Comparison of ENCODE assay signal across 13 cellular contexts in the genomic region with DNA sequence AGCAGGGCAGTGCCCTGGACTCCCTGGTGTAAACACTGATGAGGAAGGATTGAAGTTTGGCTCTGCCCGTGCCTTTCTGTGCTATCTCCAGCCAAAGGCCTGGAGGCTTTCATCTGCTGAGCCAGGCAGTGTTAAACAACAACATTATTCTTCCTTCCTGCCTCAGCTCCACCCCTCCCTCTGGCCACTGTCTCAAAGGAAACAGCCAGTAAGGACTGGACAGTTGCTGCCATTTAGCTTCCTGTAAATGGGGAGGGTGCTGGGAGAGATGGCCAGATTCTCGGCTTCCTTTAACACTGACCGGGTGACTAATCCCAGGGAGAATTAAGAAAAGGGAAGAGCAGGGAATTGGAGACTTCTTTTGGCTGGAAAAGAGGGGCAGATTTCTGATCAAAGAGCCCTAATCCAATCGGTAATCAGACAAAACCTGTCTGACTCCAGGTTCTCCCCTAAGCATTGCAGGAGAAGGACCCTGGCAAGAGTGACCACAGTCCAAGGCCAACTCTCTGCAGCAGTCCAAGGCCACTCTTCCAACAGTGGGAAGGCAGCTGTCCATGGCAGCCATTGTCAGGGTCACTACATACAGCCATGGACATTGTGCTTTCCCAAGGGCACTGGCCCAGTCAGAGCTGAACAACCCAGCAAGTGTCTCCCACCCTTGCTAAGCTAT. TPM values are rescaled to one million over a fixed set of nuclear protein-coding genes. Genes with fewer than 3 reads are reported as not detected.
A peak's percentile ranks its signal among the peaks of the same experiment; 100 is the strongest.
DNase-seq lines count a peak whose midpoint lies in the region; ATAC-seq, FAIRE-seq and TF ChIP-seq lines count a peak whose summit lies in the region.
"Had no signal": no experiment of that assay in that cellular context is flagged by ENCODE, and none has a peak within 500 bp of the region (broad histone marks: within the 10 kb centered on the region; RNA-seq: fewer than 3 reads in every experiment).

No MANE protein-coding gene starts in this region.

- POLR2A ChIA-PET in endothelial cell of umbilical vein (lab: Charles Lee) = no interaction called here

- H3K27ac ChIP-seq in endothelial cell of umbilical vein (ENCODE audit: insufficient read depth, low read depth, low read length) = no peak overlapping the region
- peak overlapping the region in 7 of 8 donors; percentile 24 to 69 (median 58) for H3K27ac ChIP-seq in spleen

- FAIRE-seq in endothelial cell of umbilical vein (lab: Jason Lieb, UNC) (peak; percentile 92), HTR-8/SVneo (lab: Jason Lieb, UNC) (no peak)

- intact Hi-C loops in endothelial cell of umbilical vein (cut with micrococcal nuclease) = no loop called here
- intact Hi-C loops in spleen (cut with DNase I; ENCODE audit: low total_unique reads) = no loop called here

- peak overlapping the region; percentile 43 for H3K4me2 ChIP-seq in endothelial cell of umbilical vein (ENCODE audit: insufficient read depth, low read length)

- BruUV-seq in endothelial cell of umbilical vein (replicated peaks; lab: Mats Ljungman, UMichigan) = no TSS peak

- peaks cover 11% of the 10 kb centered on the region for H3K4me1 ChIP-seq in endothelial cell of umbilical vein (ENCODE audit: control insufficient read depth, extremely low read depth, insufficient read depth, low read length)
- H3K4me1 ChIP-seq in spleen = peaks cover 0 to 9% (median 1%) of the 10 kb centered on the region in 6 donors

- H3K36me3 ChIP-seq in MG63 = no peaks in the 10 kb centered on the region
- no peaks in the 10 kb centered on the region for H3K36me3 ChIP-seq in endothelial cell of umbilical vein (ENCODE audit: control insufficient read depth in 2 of 2, extremely low read depth in 1 of 2, insufficient read depth in 2 of 2, low read length in 2 of 2)
- no peaks in the 10 kb centered on the region for H3K36me3 ChIP-seq in spleen

- H4K20me1 ChIP-seq in endothelial cell of umbilical vein (replicated peaks; ENCODE audit: control insufficient read depth, extremely low read depth, insufficient read depth, low read length) = no peaks in the 10 kb centered on the region

- dilution Hi-C loops in endothelial cell of umbilical vein (cut with MboI; ENCODE audit: extremely low pct_ligation_motif_present, low sequenced_read_pairs) = no loop called here

- no peak for TF ChIP-seq POLR2A in endothelial cell of umbilical vein (IDR thresholded peaks at IDR 0.05; ENCODE audit: low read depth, low read length)
- TF ChIP-seq POLR2A in spleen (IDR thresholded peaks at IDR 0.05) = no peak

- H3K79me2 ChIP-seq in endothelial cell of umbilical vein (ENCODE audit: control insufficient read depth, insufficient read depth, low read length) = no peaks in the 10 kb centered on the region

- H3K9me3 ChIP-seq in MG63 (no peaks in the 10 kb centered on the region), endothelial cell of umbilical vein (replicated peaks; ENCODE audit: control insufficient read depth, insufficient read depth, low read length) (no peaks in the 10 kb centered on the region), spleen (peaks cover 0 to 4% (median 0%) of the 10 kb centered on the region in 8 donors)

- H3K4me3 ChIP-seq in MG63 = no peak overlapping the region
- no peak overlapping the region for H3K4me3 ChIP-seq in endothelial cell of umbilical vein (replicated peaks in 1 of 3; ENCODE audit: insufficient read depth in 1 of 3, low read depth in 1 of 3, low read length in 3 of 3)
- H3K4me3 ChIP-seq in spleen = no peak overlapping the region

- ATAC-seq in left lobe of liver (peak; percentile 68), GM19023 (IDR thresholded peaks at IDR 0.05; ENCODE audit: unreplicated experiment) (no peak), GM18519 (IDR thresholded peaks at IDR 0.05; ENCODE audit: low FRiP score, unreplicated experiment) (no peak)
- ATAC-seq: activated CD8-positive, alpha-beta T cell treated with anti-CD3 and anti-CD28 coated beads for 36 hours had no signal

- H2AFZ ChIP-seq in endothelial cell of umbilical vein (ENCODE audit: low read depth, low read length) = peak overlapping the region; percentile 80

- DNase-seq in MG63 (peak; percentile 83), endothelial cell of umbilical vein (ENCODE audit: low read depth, low spot score) (peak; percentile 50), left lobe of liver (ENCODE audit: low spot score) (no peak), spleen (no peak), HTR-8/SVneo (ENCODE audit: insufficient read length, low spot score) (no peak), NCI-H524 treated with DMSO at 0.1 percent for 48 hours (lab: John Stamatoyannopoulos, UW) (no peak)
- DNase-seq: activated CD8-positive, alpha-beta T cell treated with anti-CD3 and anti-CD28 coated beads for 36 hours; activated naive CD8-positive, alpha-beta T cell treated with anti-CD3 and anti-CD28 coated beads, Interleukin-2, amount 10 ng/mL, durations not matched to agents 7 days and 5 days; endodermal cell; stimulated activated CD4-positive, alpha-beta T cell treated with anti-CD3 and anti-CD28 coated beads, Interleukin-12 subunit alpha, Interleukin-12 subunit beta, amount 100 ng/mL, for 4 hours had no signal

- no peak overlapping the region for H3K9ac ChIP-seq in endothelial cell of umbilical vein (replicated peaks; ENCODE audit: extremely low read depth, insufficient read depth, low read length)

- H3K27me3 ChIP-seq in MG63 (no peaks in the 10 kb centered on the region), endothelial cell of umbilical vein (ENCODE audit: control insufficient read depth in 2 of 2, insufficient read depth in 2 of 2, low read length in 2 of 2) (no peaks in the 10 kb centered on the region), spleen (replicated peaks in 1 of 7) (no peaks in the 10 kb centered on the region)

- no peaks in the 10 kb centered on the region for H3K9me1 ChIP-seq in endothelial cell of umbilical vein (replicated peaks; ENCODE audit: control insufficient read depth, extremely low read depth, insufficient read depth, low read length)

- no peak for TF ChIP-seq CTCF in endothelial cell of umbilical vein (IDR thresholded peaks at IDR 0.05; ENCODE audit: extremely low read depth in 1 of 2, insufficient read depth in 1 of 2, low read depth in 1 of 2, low read length in 2 of 2)
- no peak for TF ChIP-seq CTCF in spleen (IDR thresholded peaks at IDR 0.05 in 8 of 11, conservative IDR thresholded peaks at IDR 0.05 in 3 of 11)

- WGBS in spleen, 5 donors = 50 to 70% (median 63%) methylated on average over 4 of the region's 4 CpGs

- CTCF ChIA-PET in endothelial cell of umbilical vein (lab: Charles Lee) = interaction anchor here (1.0 to 1.8 kb wide), 4 partner anchors 11 to 652 kb away, joined by 3 to 7 read pairs (median 4); no protein-coding TSS in a partner anchor

TF ChIP-seq in endothelial cell of umbilical vein, 7 proteins besides CTCF, POLR2A, EP300 and RAD21:
- TF ChIP-seq EZH2 (IDR thresholded peaks at IDR 0.05; ENCODE audit: borderline replicate concordance, low read depth, low read length, severe bottlenecking) (no peak), FOS (IDR thresholded peaks at IDR 0.05; ENCODE audit: borderline replicate concordance, insufficient read depth, low read length) (peak; percentile 40)

RNA-seq across cellular contexts. Expression of gene ADGRF1, which starts 19.6 kb away (rescaled TPM):
- not detected in 2 replicates for total RNA-seq in MG63 (2014; rRNA removed; shearing (Covaris generic); ENCODE audit: low replicate concordance)
- total RNA-seq in endothelial cell of umbilical vein = not detected in 2 replicates
- not detected in 2 replicates for polyA plus RNA-seq in endothelial cell of umbilical vein
- not detected in 2 replicates for polyA plus RNA-seq in endothelial cell of umbilical vein (2011; cell fraction: cytosol; rRNA removed)
- polyA plus RNA-seq in endothelial cell of umbilical vein (2011; cell fraction: nucleus; rRNA removed) = not detected in 2 replicates
- not detected in 2 replicates for polyA plus RNA-seq in endothelial cell of umbilical vein (2012)
- not detected in 2 replicates for polyA minus RNA-seq in endothelial cell of umbilical vein
- not detected for polyA minus RNA-seq in endothelial cell of umbilical vein (2011; cell fraction: cytosol; rRNA and poly(A)+ RNA removed)
- polyA minus RNA-seq in endothelial cell of umbilical vein (2011; cell fraction: nucleus; rRNA and poly(A)+ RNA removed) = not detected in 2 replicates
- 0.45 TPM for total RNA-seq in left lobe of liver
- total RNA-seq in spleen = 1 to 10 TPM in 1 of 7 donors, under 1 TPM in 2, not detected in 4; 0.14 to 1.6 (median 0.51) TPM
- under 1 TPM in 2 of 3 donors, not detected in 1; 0.13 to 0.32 TPM for polyA plus RNA-seq in spleen
- total RNA-seq: activated CD8-positive, alpha-beta T cell treated with anti-CD3 and anti-CD28 coated beads for 36 hours; activated naive CD8-positive, alpha-beta T cell treated with anti-CD3 and anti-CD28 coated beads, Interleukin-2, amount 10 ng/mL, durations not matched to agents 7 days and 5 days; endodermal cell; NCI-H460 had no signal

Comparison
In these comparisons a context has a peak if more than half of its experiments do, and no peak if none do; other contexts are left out.
1. DNase-seq: peak in MG63 (single experiment) and endothelial cell of umbilical vein (single experiment); none in left lobe of liver (single experiment), spleen (single experiment), HTR-8/SVneo (single experiment) and NCI-H524 treated with DMSO at 0.1 percent for 48 hours (single experiment).